8 cellular contexts compared by ENCODE assay signal in the genomic region with DNA sequence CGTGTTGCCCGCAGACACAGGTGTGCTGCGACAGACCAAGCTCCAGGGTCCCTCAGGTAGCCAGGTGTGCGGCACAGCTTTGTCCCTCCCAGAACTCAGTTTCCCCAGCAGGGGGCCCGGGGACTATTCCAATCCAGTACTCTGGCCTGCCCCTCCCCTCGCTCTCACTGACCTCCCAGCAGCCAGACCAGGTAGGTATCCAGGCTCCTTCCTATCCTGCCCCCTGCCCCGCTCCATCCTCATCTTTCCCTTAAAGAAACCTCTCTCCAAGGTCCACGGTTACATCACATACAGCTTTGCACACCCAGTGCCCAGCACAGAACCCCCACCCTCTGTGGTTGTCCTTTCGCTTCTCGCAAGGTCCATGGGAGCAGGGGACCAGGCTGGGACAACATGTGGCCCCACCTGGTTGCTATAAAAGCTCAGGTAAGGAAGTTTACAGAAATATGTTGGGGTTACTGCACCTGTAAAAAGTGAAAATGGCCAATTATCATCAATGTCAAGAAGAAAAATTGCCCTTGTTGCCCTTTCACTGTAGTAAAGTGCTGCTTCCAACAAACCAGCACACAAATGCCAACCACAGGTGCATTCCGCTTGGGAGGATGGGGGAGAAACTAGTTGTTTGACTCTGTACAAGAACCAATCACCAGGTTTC. TPM values are rescaled to one million over a fixed set of nuclear protein-coding genes. Genes with fewer than 3 reads are reported as not detected.
DNase-seq lines count a peak whose midpoint lies in the region; ATAC-seq, FAIRE-seq and TF ChIP-seq lines count a peak whose summit lies in the region.

No MANE protein-coding gene starts in this region.

- peaks cover 4% of the 10 kb centered on the region for H3K9me1 ChIP-seq in keratinocyte (ENCODE audit: control insufficient read depth, extremely low read depth, insufficient read depth, low read length)

- H3K9me3 Mint-ChIP-seq in activated CD4-positive, alpha-beta memory T cell treated with anti-CD3 and anti-CD28 coated beads for 36 hours = no peaks in the 10 kb centered on the region

- dilution Hi-C loops in keratinocyte (cut with MboI; ENCODE audit: extremely low pct_ligation_motif_present, low sequenced_read_pairs) = no loop called here

- H2AFZ ChIP-seq in keratinocyte (ENCODE audit: control insufficient read depth, low read length) = peak overlapping the region; percentile 54

- H3K27me3 ChIP-seq in A673 (replicated peaks; ENCODE audit: insufficient read depth, low read depth, low read length, poor library complexity) = peaks cover 28% of the 10 kb centered on the region
- peaks cover 26% of the 10 kb centered on the region for H3K27me3 ChIP-seq in keratinocyte (ENCODE audit: control insufficient read depth, extremely low read depth, insufficient read depth, low read length)

- peak overlapping the region; percentile 53 for H3K4me3 ChIP-seq in A673 (ENCODE audit: low read depth, low read length, poor library complexity, severe bottlenecking)
- peak overlapping the region; percentile 44 to 61 (median 47) for H3K4me3 ChIP-seq in keratinocyte (ENCODE audit: control insufficient read depth in 2 of 3, extremely low read depth in 1 of 3, insufficient read depth in 2 of 3, low read depth in 1 of 3, low read length in 3 of 3)

- H3K36me3 ChIP-seq in A673 (ENCODE audit: insufficient read depth, low read length, poor library complexity, severe bottlenecking) (no peaks in the 10 kb centered on the region), keratinocyte (ENCODE audit: control insufficient read depth in 2 of 2, extremely low read depth in 1 of 2, insufficient read depth in 2 of 2, low read length in 2 of 2) (no peaks in the 10 kb centered on the region)

- H3K36me3 Mint-ChIP-seq in activated CD4-positive, alpha-beta memory T cell treated with anti-CD3 and anti-CD28 coated beads for 36 hours = no peaks in the 10 kb centered on the region

- no peaks in the 10 kb centered on the region for H4K20me1 ChIP-seq in keratinocyte (ENCODE audit: control insufficient read depth, extremely low read depth, insufficient read depth, low read length)

- no peak overlapping the region for H3K27ac Mint-ChIP-seq in activated CD4-positive, alpha-beta memory T cell treated with anti-CD3 and anti-CD28 coated beads for 36 hours

- H3K27me3 Mint-ChIP-seq in activated CD4-positive, alpha-beta memory T cell treated with anti-CD3 and anti-CD28 coated beads for 36 hours = peaks cover 3% of the 10 kb centered on the region

- H3K4me1 ChIP-seq in A673 (ENCODE audit: insufficient read depth, low read length, poor library complexity, severe bottlenecking) (peaks cover 7% of the 10 kb centered on the region), keratinocyte (ENCODE audit: control insufficient read depth, extremely low read depth, insufficient read depth, low read length) (peaks cover 25% of the 10 kb centered on the region)

- H3K4me2 ChIP-seq in keratinocyte (ENCODE audit: control insufficient read depth, extremely low read depth, insufficient read depth, low read depth, low read length) = peak overlapping the region; percentile 99

- H3K9me3 ChIP-seq in A673 (ENCODE audit: low read depth, low read length, poor library complexity, severe bottlenecking) (no peaks in the 10 kb centered on the region), keratinocyte (ENCODE audit: control insufficient read depth, low read depth, low read length) (no peaks in the 10 kb centered on the region)

- TF ChIP-seq CTCF in A673 (conservative IDR thresholded peaks at IDR 0.05; ENCODE audit: low read depth, low read length) (no peak), keratinocyte (optimal IDR thresholded peaks at IDR 0.05 in 1 of 3, IDR thresholded peaks at IDR 0.05 in 1 of 3, conservative IDR thresholded peaks at IDR 0.05 in 1 of 3; ENCODE audit: extremely low read depth in 1 of 3, insufficient read depth in 2 of 3, low read length in 3 of 3) (peak; percentile 16 to 37 (median 35))

- ATAC-seq in GM19372 (IDR thresholded peaks at IDR 0.05; ENCODE audit: low read depth, unreplicated experiment) (peak; percentile 20), HG03139 (IDR thresholded peaks at IDR 0.05; ENCODE audit: unreplicated experiment) (no peak)

- peak overlapping the region; percentile 71 for H3K4me3 Mint-ChIP-seq in activated CD4-positive, alpha-beta memory T cell treated with anti-CD3 and anti-CD28 coated beads for 36 hours

- no peaks in the 10 kb centered on the region for H3K79me2 ChIP-seq in keratinocyte (ENCODE audit: control insufficient read depth, insufficient read depth, low read length)

- FAIRE-seq in keratinocyte (lab: Jason Lieb, UNC) = no peak

- DNase-seq in A673 (ENCODE audit: low spot score) = no peak
- DNase-seq in activated CD4-positive, alpha-beta memory T cell treated with anti-CD3 and anti-CD28 coated beads for 36 hours = no peak
- no peak for DNase-seq in keratinocyte (ENCODE audit: low read depth, low spot score)
- DNase-seq in NOMO-1 (lab: John Stamatoyannopoulos, UW; ENCODE audit: unreplicated experiment in 2 of 2) = no peak
- no peak for DNase-seq in HUDEP-2 (lab: John Stamatoyannopoulos, UW; ENCODE audit: unreplicated experiment in 76 of 76)
- no peak for DNase-seq in GF-D8 (lab: John Stamatoyannopoulos, UW)

- intact Hi-C loops in A673 (cut with micrococcal nuclease; ENCODE audit: unreplicated experiment) = loop anchor here (2.0 to 5.0 kb wide), 5 partner anchors 64 to 398 kb away; a partner anchor contains a TSS
- intact Hi-C loops in activated CD4-positive, alpha-beta memory T cell treated with anti-CD3 and anti-CD28 coated beads for 36 hours (cut with micrococcal nuclease) = loop anchor here (1.0 to 5.0 kb wide), 7 partner anchors 60 to 393 kb away; a partner anchor contains a TSS

- no TSS peak for BruUV-seq in A673 (replicated peaks; lab: Mats Ljungman, UMichigan)

- peaks cover 32% of the 10 kb centered on the region for H3K4me1 Mint-ChIP-seq in activated CD4-positive, alpha-beta memory T cell treated with anti-CD3 and anti-CD28 coated beads for 36 hours (ENCODE audit: low read depth)

- no peak overlapping the region for H3K27ac ChIP-seq in A673 (ENCODE audit: low read depth, low read length, poor library complexity, severe bottlenecking)
- no peak overlapping the region for H3K27ac ChIP-seq in keratinocyte (ENCODE audit: control insufficient read depth, insufficient read depth, low read length)

- POLR2A ChIA-PET in A673 (lab: Charles Lee; ENCODE audit: low non-redundant PET) = no interaction called here
- POLR2A ChIA-PET in activated CD4-positive, alpha-beta memory T cell treated with anti-CD3 and anti-CD28 coated beads for 36 hours (lab: Charles Lee) = interaction anchor here (0.6 to 1.3 kb wide), 4 partner anchors 58 to 240 kb away, joined by 3 to 5 read pairs (median 5); a partner anchor contains a TSS

- peak overlapping the region; percentile 22 for H3K9ac ChIP-seq in keratinocyte (ENCODE audit: control insufficient read depth, extremely low read depth, insufficient read depth, low read length)

- CTCF ChIA-PET in A673 (lab: Charles Lee) = interaction anchor here (0.7 kb wide), 1 partner anchor 395 kb away, joined by 3 read pairs; no protein-coding TSS in a partner anchor
- CTCF ChIA-PET in activated CD4-positive, alpha-beta memory T cell treated with anti-CD3 and anti-CD28 coated beads for 36 hours (lab: Charles Lee) = interaction anchor here (0.8 to 17.3 kb wide), 24 partner anchors 10 to 576 kb away, joined by 3 to 652 read pairs (median 4); a partner anchor contains a TSS

RNA-seq across cellular contexts. Expression of a gene that starts 7.3 kb away (rescaled TPM):
- not detected in 2 replicates for total RNA-seq in A673 (2021)
- under 1 TPM in 1 of 2 experiments, not detected in 1; 0.29 TPM for total RNA-seq in activated CD4-positive, alpha-beta memory T cell treated with anti-CD3 and anti-CD28 coated beads for 36 hours
- polyA plus RNA-seq in keratinocyte = 0.27 TPM in 1 of 3 replicates, not detected in the others
- not detected for polyA plus RNA-seq in keratinocyte (2011; ENCODE audit: low read depth)
- polyA plus RNA-seq in keratinocyte (2011; cell fraction: cytosol; rRNA removed) = 0.13 and 0.25 TPM in 2 replicates
- 0.22 and 0.24 TPM in 2 replicates for polyA plus RNA-seq in keratinocyte (2011; cell fraction: nucleus; rRNA removed)
- not detected in 2 replicates for polyA plus RNA-seq in keratinocyte (2012; ENCODE audit: low replicate concordance)
- 0.13 TPM in 1 of 3 replicates, not detected in the others for polyA minus RNA-seq in keratinocyte
- 2.1 TPM for polyA minus RNA-seq in keratinocyte (2011; cell fraction: cytosol; rRNA and poly(A)+ RNA removed)
- polyA minus RNA-seq in keratinocyte (2011; cell fraction: nucleus; rRNA and poly(A)+ RNA removed) = 1.2 TPM in 1 of 2 replicates, not detected in the other

RNA-seq across cellular contexts. Expression of a gene that starts 59.0 kb away (rescaled TPM):
- total RNA-seq in A673 (2021) = 0.45 and 1.4 TPM in 2 replicates
- total RNA-seq in activated CD4-positive, alpha-beta memory T cell treated with anti-CD3 and anti-CD28 coated beads for 36 hours = 10 to 100 TPM; 65.9 to 68.4 TPM
- 8.0 to 15.5 TPM (median 8.1 TPM) in 3 replicates for polyA plus RNA-seq in keratinocyte
- 6.4 TPM for polyA plus RNA-seq in keratinocyte (2011; ENCODE audit: low read depth)
- 3.7 and 3.8 TPM in 2 replicates for polyA plus RNA-seq in keratinocyte (2011; cell fraction: cytosol; rRNA removed)
- polyA plus RNA-seq in keratinocyte (2011; cell fraction: nucleus; rRNA removed) = 21.0 and 21.5 TPM in 2 replicates
- 12.2 and 17.7 TPM in 2 replicates for polyA plus RNA-seq in keratinocyte (2012; ENCODE audit: low replicate concordance)
- polyA minus RNA-seq in keratinocyte = 15.0 to 36.5 TPM (median 16.5 TPM) in 3 replicates
- polyA minus RNA-seq in keratinocyte (2011; cell fraction: cytosol; rRNA and poly(A)+ RNA removed) = 11.1 TPM
- 22.6 and 23.0 TPM in 2 replicates for polyA minus RNA-seq in keratinocyte (2011; cell fraction: nucleus; rRNA and poly(A)+ RNA removed)

Comparison
In these comparisons a context has a peak if more than half of its experiments do, and no peak if none do; other contexts are left out.
1. RNA of a gene that starts 59.0 kb away (total RNA-seq): 65.9 to 68.4 TPM in activated CD4-positive, alpha-beta memory T cell treated with anti-CD3 and anti-CD28 coated beads for 36 hours; 0.45 to 1.4 TPM in A673; every median in the first group is over 10 times any median in the second.